Comparison of ENCODE assay signal across 6 cellular contexts in the genomic region with DNA sequence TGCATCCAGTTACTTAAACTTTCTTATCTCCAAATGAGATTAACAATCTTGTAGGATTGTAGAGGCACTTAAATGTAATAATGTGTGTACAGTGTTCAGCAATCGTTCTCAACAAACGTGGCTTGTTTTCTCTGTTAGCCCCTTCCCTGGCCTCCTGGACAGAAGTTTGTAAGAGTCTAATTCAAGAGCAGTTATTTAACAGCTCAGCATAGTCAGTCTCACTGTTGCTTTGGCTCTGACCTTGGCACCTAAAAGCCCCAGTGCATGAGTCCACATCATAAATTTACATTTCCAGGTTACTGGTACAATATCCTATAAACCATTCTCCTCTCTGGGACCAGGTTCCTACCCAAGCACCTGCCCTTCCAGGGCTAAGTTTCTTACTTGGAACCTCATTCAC.
"Had no signal": no experiment of that assay in that cellular context is flagged by ENCODE, and none has a peak within 500 bp of the region (broad histone marks: within the 10 kb centered on the region; RNA-seq: fewer than 3 reads in every experiment).

No MANE protein-coding gene starts in this region.

- DNase-seq: IMR-90, KBM-7, KG1 had no signal

- FAIRE-seq: HTR-8/SVneo, K562 had no signal

- ATAC-seq: K562 had no signal

- H3K4me3 ChIP-seq: K562 had no signal

- H3K27ac ChIP-seq: HL-60 had no signal
